In genomic region chr3:28936154-28936553, GRCh38 we compare ENCODE assay signal across 13 cellular contexts.
DNase-seq lines count a peak whose midpoint lies in the region; ATAC-seq lines count a peak whose summit lies in the region.
"Had no signal": no experiment of that assay in that cellular context is flagged by ENCODE, and none has a peak within 500 bp of the region (broad histone marks: within the 10 kb centered on the region; RNA-seq: fewer than 3 reads in every experiment).

No MANE protein-coding gene starts in this region.

- ATAC-seq in activated naive CD8-positive, alpha-beta T cell treated with anti-CD3 and anti-CD28 coated beads, Interleukin-2, amount 50 U/mL, for 24 hours, result no peak
- ATAC-seq in activated T-helper 17 cell treated with anti-CD3 and anti-CD28 coated beads, Interleukin-2, amount 50 U/mL, for 72 hours (replicated peaks), result peak; percentile 46
- no peak for ATAC-seq in HG03196 (IDR thresholded peaks at IDR 0.05; ENCODE audit: unreplicated experiment)
- ATAC-seq: GM23338, HepG2 had no signal

- H3K9me3 Mint-ChIP-seq in activated naive CD8-positive, alpha-beta T cell treated with anti-CD3 and anti-CD28 coated beads for 36 hours, result peaks cover 2% of the 10 kb centered on the region
- H3K9me3 Mint-ChIP-seq in activated naive CD8-positive, alpha-beta T cell treated with anti-CD3 and anti-CD28 coated beads, Interleukin-2, amount 50 U/mL, for 24 hours, result no peaks in the 10 kb centered on the region
- no peaks in the 10 kb centered on the region for H3K9me3 Mint-ChIP-seq in activated T-helper 17 cell treated with anti-CD3 and anti-CD28 coated beads, Interleukin-2, amount 50 U/mL, for 72 hours
- H3K9me3 Mint-ChIP-seq: GM23338 had no signal

- no peak for DNase-seq in activated naive CD8-positive, alpha-beta T cell treated with anti-CD3 and anti-CD28 coated beads for 36 hours
- no peak for DNase-seq in activated naive CD8-positive, alpha-beta T cell treated with anti-CD3 and anti-CD28 coated beads, Interleukin-2, amount 50 U/mL, for 24 hours
- DNase-seq in OCI-M1 (lab: John Stamatoyannopoulos, UW) (peak; percentile 8), renal cortical epithelial cell (ENCODE audit: low read depth) (peak; percentile 61), MV-4-11 (lab: John Stamatoyannopoulos, UW) (no peak)
- DNase-seq: BE2C; CD4-positive, alpha-beta memory T cell; DMS79; H7 had no signal

- H3K36me3 Mint-ChIP-seq in activated naive CD8-positive, alpha-beta T cell treated with anti-CD3 and anti-CD28 coated beads for 36 hours, result peaks cover 4% of the 10 kb centered on the region
- H3K36me3 Mint-ChIP-seq in activated naive CD8-positive, alpha-beta T cell treated with anti-CD3 and anti-CD28 coated beads, Interleukin-2, amount 50 U/mL, for 24 hours (ENCODE audit: low read depth), result no peaks in the 10 kb centered on the region
- H3K36me3 Mint-ChIP-seq in activated T-helper 17 cell treated with anti-CD3 and anti-CD28 coated beads, Interleukin-2, amount 50 U/mL, for 72 hours (ENCODE audit: low read depth), result no peaks in the 10 kb centered on the region
- H3K36me3 Mint-ChIP-seq: CD4-positive, alpha-beta memory T cell had no signal

- H3K27ac Mint-ChIP-seq in activated naive CD8-positive, alpha-beta T cell treated with anti-CD3 and anti-CD28 coated beads for 36 hours, result peak overlapping the region; percentile 66
- H3K27ac Mint-ChIP-seq in activated naive CD8-positive, alpha-beta T cell treated with anti-CD3 and anti-CD28 coated beads, Interleukin-2, amount 50 U/mL, for 24 hours, result no peak overlapping the region
- no peak overlapping the region for H3K27ac Mint-ChIP-seq in activated T-helper 17 cell treated with anti-CD3 and anti-CD28 coated beads, Interleukin-2, amount 50 U/mL, for 72 hours
- H3K27ac Mint-ChIP-seq: CD4-positive, alpha-beta memory T cell; GM23338 had no signal

- H3K4me1 Mint-ChIP-seq in activated naive CD8-positive, alpha-beta T cell treated with anti-CD3 and anti-CD28 coated beads for 36 hours, result peaks cover 29% of the 10 kb centered on the region
- H3K4me1 Mint-ChIP-seq in activated naive CD8-positive, alpha-beta T cell treated with anti-CD3 and anti-CD28 coated beads, Interleukin-2, amount 50 U/mL, for 24 hours, result peaks cover 32% of the 10 kb centered on the region
- no peaks in the 10 kb centered on the region for H3K4me1 Mint-ChIP-seq in activated T-helper 17 cell treated with anti-CD3 and anti-CD28 coated beads, Interleukin-2, amount 50 U/mL, for 72 hours
- H3K4me1 Mint-ChIP-seq: GM23338 had no signal

- H3K27me3 Mint-ChIP-seq in activated naive CD8-positive, alpha-beta T cell treated with anti-CD3 and anti-CD28 coated beads for 36 hours, result peaks cover 27% of the 10 kb centered on the region
- H3K27me3 Mint-ChIP-seq in activated naive CD8-positive, alpha-beta T cell treated with anti-CD3 and anti-CD28 coated beads, Interleukin-2, amount 50 U/mL, for 24 hours, result no peaks in the 10 kb centered on the region
- H3K27me3 Mint-ChIP-seq in activated T-helper 17 cell treated with anti-CD3 and anti-CD28 coated beads, Interleukin-2, amount 50 U/mL, for 72 hours, result peaks cover 4% of the 10 kb centered on the region
- H3K27me3 Mint-ChIP-seq: CD4-positive, alpha-beta memory T cell had no signal

- H3K4me3 Mint-ChIP-seq in activated naive CD8-positive, alpha-beta T cell treated with anti-CD3 and anti-CD28 coated beads for 36 hours, result no peak overlapping the region
- H3K4me3 Mint-ChIP-seq in activated naive CD8-positive, alpha-beta T cell treated with anti-CD3 and anti-CD28 coated beads, Interleukin-2, amount 50 U/mL, for 24 hours, result no peak overlapping the region
- H3K4me3 Mint-ChIP-seq in activated T-helper 17 cell treated with anti-CD3 and anti-CD28 coated beads, Interleukin-2, amount 50 U/mL, for 72 hours, result no peak overlapping the region
- H3K4me3 Mint-ChIP-seq: CD4-positive, alpha-beta memory T cell; GM23338 had no signal

Comparison
In these comparisons a context has a peak if more than half of its experiments do, and no peak if none do; other contexts are left out.
1. DNase-seq: peak in OCI-M1 (single experiment) and renal cortical epithelial cell (single experiment); none in activated naive CD8-positive, alpha-beta T cell treated with anti-CD3 and anti-CD28 coated beads for 36 hours (single experiment), activated naive CD8-positive, alpha-beta T cell treated with anti-CD3 and anti-CD28 coated beads, Interleukin-2, amount 50 U/mL, for 24 hours (single experiment) and MV-4-11 (single experiment).